In genomic region chr10:46549171-46550075, GRCh38 we compare ENCODE assay signal across 15 cellular contexts. TPM values are rescaled to one million over a fixed set of nuclear protein-coding genes. Genes with fewer than 3 reads are reported as not detected.
DNase-seq lines count a peak whose midpoint lies in the region; ATAC-seq lines count a peak whose summit lies in the region.
"Had no signal": no experiment of that assay in that cellular context is flagged by ENCODE, and none has a peak within 500 bp of the region (broad histone marks: within the 10 kb centered on the region; RNA-seq: fewer than 3 reads in every experiment).

No MANE protein-coding gene starts in this region.

- H3K9me3 Mint-ChIP-seq in activated CD4-positive, alpha-beta T cell treated with anti-CD3 and anti-CD28 coated beads, Interleukin-2, amount 10 ng/mL, durations not matched to agents 7 days and 5 days: no peaks in the 10 kb centered on the region
- H3K9me3 Mint-ChIP-seq in activated naive CD4-positive, alpha-beta T cell treated with anti-CD3 and anti-CD28 coated beads for 36 hours: no peaks in the 10 kb centered on the region
- H3K9me3 Mint-ChIP-seq: activated naive CD8-positive, alpha-beta T cell treated with anti-CD3 and anti-CD28 coated beads for 36 hours had no signal

- H3K4me1 Mint-ChIP-seq in activated CD4-positive, alpha-beta T cell treated with anti-CD3 and anti-CD28 coated beads, Interleukin-2, amount 10 ng/mL, durations not matched to agents 7 days and 5 days: no peaks in the 10 kb centered on the region
- H3K4me1 Mint-ChIP-seq in activated naive CD4-positive, alpha-beta T cell treated with anti-CD3 and anti-CD28 coated beads for 36 hours (ENCODE audit: low read depth): no peaks in the 10 kb centered on the region
- H3K4me1 Mint-ChIP-seq: activated CD4-positive, alpha-beta T cell treated with anti-CD3 and anti-CD28 coated beads for 36 hours; activated naive CD8-positive, alpha-beta T cell treated with anti-CD3 and anti-CD28 coated beads for 36 hours had no signal

- H3K36me3 Mint-ChIP-seq in activated CD4-positive, alpha-beta T cell treated with anti-CD3 and anti-CD28 coated beads, Interleukin-2, amount 10 ng/mL, durations not matched to agents 7 days and 5 days (ENCODE audit: low read depth): no peaks in the 10 kb centered on the region
- no peaks in the 10 kb centered on the region for H3K36me3 Mint-ChIP-seq in activated naive CD4-positive, alpha-beta T cell treated with anti-CD3 and anti-CD28 coated beads for 36 hours (ENCODE audit: low read depth)
- H3K36me3 Mint-ChIP-seq: activated naive CD8-positive, alpha-beta T cell treated with anti-CD3 and anti-CD28 coated beads for 36 hours had no signal

- H3K4me3 Mint-ChIP-seq in activated CD4-positive, alpha-beta T cell treated with anti-CD3 and anti-CD28 coated beads, Interleukin-2, amount 10 ng/mL, durations not matched to agents 7 days and 5 days: no peak overlapping the region
- no peak overlapping the region for H3K4me3 Mint-ChIP-seq in activated naive CD4-positive, alpha-beta T cell treated with anti-CD3 and anti-CD28 coated beads for 36 hours
- H3K4me3 Mint-ChIP-seq: activated CD4-positive, alpha-beta T cell treated with anti-CD3 and anti-CD28 coated beads for 36 hours; activated naive CD8-positive, alpha-beta T cell treated with anti-CD3 and anti-CD28 coated beads for 36 hours had no signal

- CTCF ChIA-PET in activated CD4-positive, alpha-beta T cell treated with anti-CD3 and anti-CD28 coated beads, Interleukin-2, amount 10 ng/mL, durations not matched to agents 7 days and 5 days (lab: Charles Lee): no interaction called here
- CTCF ChIA-PET in activated naive CD4-positive, alpha-beta T cell treated with anti-CD3 and anti-CD28 coated beads for 36 hours (lab: Charles Lee): interaction anchor here (0.6 kb wide), 1 partner anchor 10 kb away, joined by 5 read pairs; no protein-coding TSS in a partner anchor

- H3K27me3 Mint-ChIP-seq in activated CD4-positive, alpha-beta T cell treated with anti-CD3 and anti-CD28 coated beads, Interleukin-2, amount 10 ng/mL, durations not matched to agents 7 days and 5 days: no peaks in the 10 kb centered on the region
- H3K27me3 Mint-ChIP-seq in activated naive CD4-positive, alpha-beta T cell treated with anti-CD3 and anti-CD28 coated beads for 36 hours (ENCODE audit: low read depth): no peaks in the 10 kb centered on the region
- H3K27me3 Mint-ChIP-seq: activated CD4-positive, alpha-beta T cell treated with anti-CD3 and anti-CD28 coated beads for 36 hours; activated naive CD8-positive, alpha-beta T cell treated with anti-CD3 and anti-CD28 coated beads for 36 hours had no signal

- H3K27ac Mint-ChIP-seq in activated CD4-positive, alpha-beta T cell treated with anti-CD3 and anti-CD28 coated beads, Interleukin-2, amount 10 ng/mL, durations not matched to agents 7 days and 5 days: no peak overlapping the region
- no peak overlapping the region for H3K27ac Mint-ChIP-seq in activated naive CD4-positive, alpha-beta T cell treated with anti-CD3 and anti-CD28 coated beads for 36 hours
- H3K27ac Mint-ChIP-seq: activated CD4-positive, alpha-beta T cell treated with anti-CD3 and anti-CD28 coated beads for 36 hours; activated naive CD8-positive, alpha-beta T cell treated with anti-CD3 and anti-CD28 coated beads for 36 hours had no signal

- no peak for ATAC-seq in left lobe of liver
- ATAC-seq: activated CD4-positive, alpha-beta T cell treated with anti-CD3 and anti-CD28 coated beads for 36 hours had no signal

- POLR2A ChIA-PET in activated CD4-positive, alpha-beta T cell treated with anti-CD3 and anti-CD28 coated beads, Interleukin-2, amount 10 ng/mL, durations not matched to agents 7 days and 5 days (lab: Charles Lee): no interaction called here

- intact Hi-C loops in activated naive CD4-positive, alpha-beta T cell treated with anti-CD3 and anti-CD28 coated beads for 36 hours (cut with micrococcal nuclease): no loop called here

- DNase-seq in activated CD4-positive, alpha-beta T cell treated with anti-CD3 and anti-CD28 coated beads, Interleukin-2, amount 10 ng/mL, durations not matched to agents 7 days and 5 days: peak; percentile 5
- no peak for DNase-seq in activated CD4-positive, alpha-beta T cell treated with anti-CD3 and anti-CD28 coated beads, Interleukin-2, amount 50 U/mL, for 4 hours
- DNase-seq in activated naive CD4-positive, alpha-beta T cell treated with anti-CD3 and anti-CD28 coated beads for 36 hours: peak; percentile 2
- DNase-seq in left lobe of liver (ENCODE audit: low spot score) (peak; percentile 54), NCI-H1930 (lab: John Stamatoyannopoulos, UW) (no peak), NCI-H1048 (lab: John Stamatoyannopoulos, UW) (no peak), SHP77 (lab: John Stamatoyannopoulos, UW) (no peak)
- peak; percentile 17 for DNase-seq in stimulated activated CD8-positive, alpha-beta memory T cell treated with anti-CD3 and anti-CD28 coated beads, Interleukin-4, amount 100 ng/mL, for 48 hours
- DNase-seq: activated CD4-positive, alpha-beta T cell treated with anti-CD3 and anti-CD28 coated beads for 36 hours; activated naive CD8-positive, alpha-beta T cell treated with anti-CD3 and anti-CD28 coated beads for 36 hours; COR-L47; MM.1S; NCI-H2171; T-helper 1 cell had no signal

RNA-seq across cellular contexts. Expression of gene GPRIN2, which starts 7.0 kb away (rescaled TPM):
- total RNA-seq in activated CD4-positive, alpha-beta T cell treated with anti-CD3 and anti-CD28 coated beads, Interleukin-2, amount 10 ng/mL, durations not matched to agents 7 days and 5 days: not detected
- not detected for total RNA-seq in activated naive CD4-positive, alpha-beta T cell treated with anti-CD3 and anti-CD28 coated beads for 36 hours
- total RNA-seq in left lobe of liver: 1.1 TPM
- total RNA-seq: A673; activated CD4-positive, alpha-beta T cell treated with anti-CD3 and anti-CD28 coated beads for 36 hours; activated naive CD8-positive, alpha-beta T cell treated with anti-CD3 and anti-CD28 coated beads for 36 hours had no signal

RNA-seq across cellular contexts. Expression of gene SYT15, which starts 29.5 kb away (rescaled TPM):
- 1 to 10 TPM in 1 of 2 experiments, under 1 TPM in 1; 0.79 to 1.2 TPM for total RNA-seq in activated CD4-positive, alpha-beta T cell treated with anti-CD3 and anti-CD28 coated beads, Interleukin-2, amount 10 ng/mL, durations not matched to agents 7 days and 5 days
- total RNA-seq in activated naive CD4-positive, alpha-beta T cell treated with anti-CD3 and anti-CD28 coated beads for 36 hours: under 1 TPM; 0.30 to 0.43 TPM
- 0.65 TPM for total RNA-seq in left lobe of liver

Comparison
In these comparisons a context has a peak if more than half of its experiments do, and no peak if none do; other contexts are left out.
1. DNase-seq: peak in activated CD4-positive, alpha-beta T cell treated with anti-CD3 and anti-CD28 coated beads, Interleukin-2, amount 10 ng/mL, durations not matched to agents 7 days and 5 days (single experiment), activated naive CD4-positive, alpha-beta T cell treated with anti-CD3 and anti-CD28 coated beads for 36 hours (single experiment), left lobe of liver (single experiment) and stimulated activated CD8-positive, alpha-beta memory T cell treated with anti-CD3 and anti-CD28 coated beads, Interleukin-4, amount 100 ng/mL, for 48 hours (single experiment); none in activated CD4-positive, alpha-beta T cell treated with anti-CD3 and anti-CD28 coated beads, Interleukin-2, amount 50 U/mL, for 4 hours (0 of 2), NCI-H1930 (0 of 2), NCI-H1048 (single experiment) and SHP77 (0 of 2).